Comparison of ENCODE assay signal across 22 cellular contexts in genomic region chr5:120540097-120540496, GRCh38.
"Had no signal": no experiment of that assay in that cellular context is flagged by ENCODE, and none has a peak within 500 bp of the region (broad histone marks: within the 10 kb centered on the region; RNA-seq: fewer than 3 reads in every experiment).

No MANE protein-coding gene starts in this region.

- H3K9me3 Mint-ChIP-seq: activated B cell treated with CpG ODN at 0.5 μM for 24 hours; activated naive CD8-positive, alpha-beta T cell treated with anti-CD3 and anti-CD28 coated beads, Interleukin-2, amount 10 ng/mL, durations not matched to agents 7 days and 5 days; activated T-helper 2 cell treated with anti-CD3 and anti-CD28 coated beads, Interferon-gamma antibody, Interleukin-2, Interleukin-4, amounts not matched to agents 10 μg/mL and 5 μg/mL and 100 μg/mL, durations not matched to agents 14 hours and 24 hours and 36 hours had no signal

- DNase-seq: activated B cell treated with CpG ODN at 0.5 μM for 24 hours; activated CD4-positive, alpha-beta memory T cell treated with anti-CD3 and anti-CD28 coated beads, Interleukin-2, amount 10 ng/mL, durations not matched to agents 7 days and 5 days; activated CD4-positive, alpha-beta T cell treated with anti-CD3 and anti-CD28 coated beads for 1 hour; activated CD4-positive, alpha-beta T cell treated with anti-CD3 and anti-CD28 coated beads, Interleukin-2, amount 50 U/mL, for 1 hour; activated naive CD4-positive, alpha-beta T cell treated with anti-CD3 and anti-CD28 coated beads, Interleukin-2, amount 50 U/mL, for 16 hours; activated naive CD8-positive, alpha-beta T cell treated with anti-CD3 and anti-CD28 coated beads, Interleukin-2, amount 10 ng/mL, durations not matched to agents 7 days and 5 days; activated T-cell treated with anti-CD3 and anti-CD28 coated beads for 4 hours; activated T-cell treated with anti-CD3 and anti-CD28 coated beads, Interleukin-2, amount 50 U/mL, for 72 hours; adrenal gland; anterior cingulate cortex; central memory CD4-positive, alpha-beta T cell; Kasumi-1; NCI-H1048; NCI-H146; NCI-H187 treated with DMSO at 0.1 percent for 48 hours; NCI-H2081 treated with DMSO at 0.1 percent for 48 hours; NCI-H446; NCI-H524; SIG-M5; T-helper 17 cell; T-helper 9 cell had no signal

- H3K27me3 Mint-ChIP-seq: activated B cell treated with CpG ODN at 0.5 μM for 24 hours; activated CD4-positive, alpha-beta memory T cell treated with anti-CD3 and anti-CD28 coated beads, Interleukin-2, amount 10 ng/mL, durations not matched to agents 7 days and 5 days; activated naive CD8-positive, alpha-beta T cell treated with anti-CD3 and anti-CD28 coated beads, Interleukin-2, amount 10 ng/mL, durations not matched to agents 7 days and 5 days; T-helper 17 cell had no signal

- H3K4me1 Mint-ChIP-seq: activated B cell treated with CpG ODN at 0.5 μM for 24 hours; activated CD4-positive, alpha-beta memory T cell treated with anti-CD3 and anti-CD28 coated beads, Interleukin-2, amount 10 ng/mL, durations not matched to agents 7 days and 5 days; activated naive CD8-positive, alpha-beta T cell treated with anti-CD3 and anti-CD28 coated beads, Interleukin-2, amount 10 ng/mL, durations not matched to agents 7 days and 5 days; T-helper 17 cell had no signal

- H3K4me3 Mint-ChIP-seq: activated B cell treated with CpG ODN at 0.5 μM for 24 hours; activated CD4-positive, alpha-beta memory T cell treated with anti-CD3 and anti-CD28 coated beads, Interleukin-2, amount 10 ng/mL, durations not matched to agents 7 days and 5 days; activated naive CD8-positive, alpha-beta T cell treated with anti-CD3 and anti-CD28 coated beads, Interleukin-2, amount 10 ng/mL, durations not matched to agents 7 days and 5 days; activated T-cell treated with anti-CD3 and anti-CD28 coated beads, Interleukin-2, amount 50 U/mL, for 72 hours; T-helper 17 cell had no signal

- ATAC-seq: activated T-cell treated with anti-CD3 and anti-CD28 coated beads, Interleukin-2, amount 50 U/mL, for 72 hours; T-helper 17 cell had no signal

- H3K9me3 ChIP-seq: adrenal gland had no signal

- H3K27ac Mint-ChIP-seq: activated B cell treated with CpG ODN at 0.5 μM for 24 hours; activated CD4-positive, alpha-beta memory T cell treated with anti-CD3 and anti-CD28 coated beads, Interleukin-2, amount 10 ng/mL, durations not matched to agents 7 days and 5 days; activated naive CD8-positive, alpha-beta T cell treated with anti-CD3 and anti-CD28 coated beads, Interleukin-2, amount 10 ng/mL, durations not matched to agents 7 days and 5 days; activated T-cell treated with anti-CD3 and anti-CD28 coated beads, Interleukin-2, amount 50 U/mL, for 72 hours; activated T-helper 2 cell treated with anti-CD3 and anti-CD28 coated beads, Interferon-gamma antibody, Interleukin-2, Interleukin-4, amounts not matched to agents 10 μg/mL and 5 μg/mL and 100 μg/mL, durations not matched to agents 14 hours and 24 hours and 36 hours; T-helper 17 cell had no signal

- H3K36me3 Mint-ChIP-seq: activated naive CD8-positive, alpha-beta T cell treated with anti-CD3 and anti-CD28 coated beads, Interleukin-2, amount 10 ng/mL, durations not matched to agents 7 days and 5 days had no signal

- H3K4me3 ChIP-seq: adrenal gland had no signal

- H3K4me1 ChIP-seq: adrenal gland had no signal

- H3K36me3 ChIP-seq: adrenal gland had no signal

- H3K27me3 ChIP-seq: adrenal gland had no signal

- H3K27ac ChIP-seq: adrenal gland had no signal
